In genomic region chr19:43438291-43439162, GRCh38 we compare ENCODE assay signal across 9 cellular contexts. TPM values are rescaled to one million over a fixed set of nuclear protein-coding genes. Genes with fewer than 3 reads are reported as not detected.
DNase-seq lines count a peak whose midpoint lies in the region; ATAC-seq lines count a peak whose summit lies in the region.
"Had no signal": no experiment of that assay in that cellular context is flagged by ENCODE, and none has a peak within 500 bp of the region (broad histone marks: within the 10 kb centered on the region; RNA-seq: fewer than 3 reads in every experiment).

No MANE protein-coding gene starts in this region.

- peaks cover 40% of the 10 kb centered on the region for H3K4me1 Mint-ChIP-seq in activated CD4-positive, alpha-beta T cell treated with anti-CD3 and anti-CD28 coated beads for 36 hours
- peaks cover 58 to 69% (median 62%) of the 10 kb centered on the region in 3 donors for H3K4me1 Mint-ChIP-seq in T-cell
- peaks cover 31% of the 10 kb centered on the region for H3K4me1 Mint-ChIP-seq in stimulated activated effector memory CD8-positive, alpha-beta T cell treated with anti-CD3 and anti-CD28 coated beads, Interleukin-12 subunit alpha, Interleukin-12 subunit beta, amount 100 ng/mL, for 72 hours

- intact Hi-C loops in activated CD4-positive, alpha-beta T cell treated with anti-CD3 and anti-CD28 coated beads for 36 hours (cut with DNase I, micrococcal nuclease): loop anchor here in 1 of 2 experiments (10.0 kb wide), 1 partner anchor 346 kb away; the partner anchor contains the start of gene KCNN4

- CTCF ChIA-PET in activated CD4-positive, alpha-beta T cell treated with anti-CD3 and anti-CD28 coated beads for 36 hours (lab: Charles Lee): interaction anchor here (0.6 to 9.7 kb wide), 15 partner anchors 8 to 898 kb away, joined by 3 to 82 read pairs (median 4); partner anchors contain the start of gene IRGQ
- CTCF ChIA-PET in T-cell (lab: Charles Lee): interaction anchor here (0.5 to 2.2 kb wide), 20 partner anchors 8 to 1780 kb away, joined by 3 to 23 read pairs (median 4); partner anchors contain the start of genes IRGQ (in 1 of the 2), PHLDB3 (in 1 of the 2) and ZNF576 (in 1 of the 2)

- peak; percentile 49 for DNase-seq in activated CD4-positive, alpha-beta T cell treated with anti-CD3 and anti-CD28 coated beads for 36 hours
- DNase-seq in activated CD4-positive, alpha-beta T cell treated with anti-CD3 and anti-CD28 coated beads for 1 hour: no peak
- DNase-seq in T-cell (peak in 3 of 34 experiments; percentile 8 to 30 (median 23)), fibroblast of gingiva (ENCODE audit: low read depth) (peak; percentile 81), glomerular visceral epithelial cell (ENCODE audit: extremely low spot score) (no peak), SK-N-DZ (ENCODE audit: low spot score) (no peak)
- no peak for DNase-seq in stimulated activated effector memory CD8-positive, alpha-beta T cell treated with anti-CD3 and anti-CD28 coated beads, Interleukin-12 subunit alpha, Interleukin-12 subunit beta, amount 100 ng/mL, for 72 hours (ENCODE audit: low spot score in 2 of 2)

- no peak for ATAC-seq in activated CD4-positive, alpha-beta T cell treated with anti-CD3 and anti-CD28 coated beads for 36 hours
- ATAC-seq in T-cell (replicated peaks in 1 of 4) (peak; percentile 10 to 35 (median 16)), GM19395 (IDR thresholded peaks at IDR 0.05; ENCODE audit: unreplicated experiment) (no peak)
- peak; percentile 28 for ATAC-seq in stimulated activated effector memory CD8-positive, alpha-beta T cell treated with anti-CD3 and anti-CD28 coated beads, Interleukin-12 subunit alpha, Interleukin-12 subunit beta, amount 100 ng/mL, for 72 hours

- peaks cover 2% of the 10 kb centered on the region for H3K9me3 Mint-ChIP-seq in activated CD4-positive, alpha-beta T cell treated with anti-CD3 and anti-CD28 coated beads for 36 hours (ENCODE audit: low read depth)
- no peaks in the 10 kb centered on the region for H3K9me3 Mint-ChIP-seq in T-cell
- no peaks in the 10 kb centered on the region for H3K9me3 Mint-ChIP-seq in stimulated activated effector memory CD8-positive, alpha-beta T cell treated with anti-CD3 and anti-CD28 coated beads, Interleukin-12 subunit alpha, Interleukin-12 subunit beta, amount 100 ng/mL, for 72 hours

- peak overlapping the region; percentile 78 for H3K27ac Mint-ChIP-seq in activated CD4-positive, alpha-beta T cell treated with anti-CD3 and anti-CD28 coated beads for 36 hours
- peak overlapping the region; percentile 93 to 97 for H3K27ac Mint-ChIP-seq in T-cell
- peak overlapping the region; percentile 50 for H3K27ac Mint-ChIP-seq in stimulated activated effector memory CD8-positive, alpha-beta T cell treated with anti-CD3 and anti-CD28 coated beads, Interleukin-12 subunit alpha, Interleukin-12 subunit beta, amount 100 ng/mL, for 72 hours

- POLR2A ChIA-PET in activated CD4-positive, alpha-beta T cell treated with anti-CD3 and anti-CD28 coated beads for 36 hours (lab: Charles Lee): no interaction called here
- POLR2A ChIA-PET in T-cell (lab: Charles Lee): interaction anchor here (0.5 to 1.7 kb wide), 6 partner anchors 11 to 230 kb away, joined by 3 to 7 read pairs (median 4); no protein-coding TSS in a partner anchor

- H3K27me3 Mint-ChIP-seq in activated CD4-positive, alpha-beta T cell treated with anti-CD3 and anti-CD28 coated beads for 36 hours: no peaks in the 10 kb centered on the region
- H3K27me3 Mint-ChIP-seq in T-cell: no peaks in the 10 kb centered on the region

- H3K36me3 Mint-ChIP-seq in activated CD4-positive, alpha-beta T cell treated with anti-CD3 and anti-CD28 coated beads for 36 hours (ENCODE audit: low read depth): peaks cover 2% of the 10 kb centered on the region
- no peaks in the 10 kb centered on the region for H3K36me3 Mint-ChIP-seq in T-cell
- H3K36me3 Mint-ChIP-seq in stimulated activated effector memory CD8-positive, alpha-beta T cell treated with anti-CD3 and anti-CD28 coated beads, Interleukin-12 subunit alpha, Interleukin-12 subunit beta, amount 100 ng/mL, for 72 hours: peaks cover 9% of the 10 kb centered on the region

- no peak overlapping the region for H3K4me3 Mint-ChIP-seq in activated CD4-positive, alpha-beta T cell treated with anti-CD3 and anti-CD28 coated beads for 36 hours
- peak overlapping the region; percentile 13 to 67 (median 28) for H3K4me3 Mint-ChIP-seq in T-cell
- H3K4me3 Mint-ChIP-seq in stimulated activated effector memory CD8-positive, alpha-beta T cell treated with anti-CD3 and anti-CD28 coated beads, Interleukin-12 subunit alpha, Interleukin-12 subunit beta, amount 100 ng/mL, for 72 hours: peak overlapping the region; percentile 13

RNA-seq across cellular contexts. Expression of gene TEX101, which starts 23.8 kb away (rescaled TPM):
- not detected for total RNA-seq in activated CD4-positive, alpha-beta T cell treated with anti-CD3 and anti-CD28 coated beads for 36 hours
- not detected for total RNA-seq in T-cell
- polyA plus RNA-seq in SK-N-DZ (2014; cell fraction: cytosol; rRNA removed): not detected in 2 replicates
- not detected in 2 replicates for polyA plus RNA-seq in SK-N-DZ (2014; cell fraction: nucleus; rRNA removed)
- total RNA-seq: T-helper 2 cell treated with Interferon-gamma antibody and Interleukin-4, amounts not matched to agents 100 ng/mL and 5 ng/mL, for 36 hours had no signal

RNA-seq across cellular contexts. Expression of gene LYPD3, which starts 26.9 kb away (rescaled TPM):
- 1 to 10 TPM; 2.1 to 3.1 TPM for total RNA-seq in activated CD4-positive, alpha-beta T cell treated with anti-CD3 and anti-CD28 coated beads for 36 hours
- total RNA-seq in T-cell: 10 to 100 TPM in 2 of 5 donors, 1 to 10 TPM in 3; 2.8 to 24.0 (median 4.6) TPM
- polyA plus RNA-seq in SK-N-DZ (2014; cell fraction: cytosol; rRNA removed): 0.12 TPM in 1 of 2 replicates, not detected in the other
- polyA plus RNA-seq in SK-N-DZ (2014; cell fraction: nucleus; rRNA removed): not detected in 2 replicates

Comparison
In these comparisons a context has a peak if more than half of its experiments do, and no peak if none do; other contexts are left out.
1. DNase-seq: peak in activated CD4-positive, alpha-beta T cell treated with anti-CD3 and anti-CD28 coated beads for 36 hours (single experiment) and fibroblast of gingiva (single experiment); none in activated CD4-positive, alpha-beta T cell treated with anti-CD3 and anti-CD28 coated beads for 1 hour (single experiment), stimulated activated effector memory CD8-positive, alpha-beta T cell treated with anti-CD3 and anti-CD28 coated beads, Interleukin-12 subunit alpha, Interleukin-12 subunit beta, amount 100 ng/mL, for 72 hours (0 of 2), glomerular visceral epithelial cell (single experiment) and SK-N-DZ (single experiment).
2. ATAC-seq: peak in T-cell (4 of 4) and stimulated activated effector memory CD8-positive, alpha-beta T cell treated with anti-CD3 and anti-CD28 coated beads, Interleukin-12 subunit alpha, Interleukin-12 subunit beta, amount 100 ng/mL, for 72 hours (single experiment); none in activated CD4-positive, alpha-beta T cell treated with anti-CD3 and anti-CD28 coated beads for 36 hours (single experiment) and GM19395 (single experiment).
3. Peak in every context shown above with its lines, with median percentiles within 50 percentile points of each other: H3K27ac Mint-ChIP-seq.